ENCODE assay signal across 1 cellular context in the genomic region with DNA sequence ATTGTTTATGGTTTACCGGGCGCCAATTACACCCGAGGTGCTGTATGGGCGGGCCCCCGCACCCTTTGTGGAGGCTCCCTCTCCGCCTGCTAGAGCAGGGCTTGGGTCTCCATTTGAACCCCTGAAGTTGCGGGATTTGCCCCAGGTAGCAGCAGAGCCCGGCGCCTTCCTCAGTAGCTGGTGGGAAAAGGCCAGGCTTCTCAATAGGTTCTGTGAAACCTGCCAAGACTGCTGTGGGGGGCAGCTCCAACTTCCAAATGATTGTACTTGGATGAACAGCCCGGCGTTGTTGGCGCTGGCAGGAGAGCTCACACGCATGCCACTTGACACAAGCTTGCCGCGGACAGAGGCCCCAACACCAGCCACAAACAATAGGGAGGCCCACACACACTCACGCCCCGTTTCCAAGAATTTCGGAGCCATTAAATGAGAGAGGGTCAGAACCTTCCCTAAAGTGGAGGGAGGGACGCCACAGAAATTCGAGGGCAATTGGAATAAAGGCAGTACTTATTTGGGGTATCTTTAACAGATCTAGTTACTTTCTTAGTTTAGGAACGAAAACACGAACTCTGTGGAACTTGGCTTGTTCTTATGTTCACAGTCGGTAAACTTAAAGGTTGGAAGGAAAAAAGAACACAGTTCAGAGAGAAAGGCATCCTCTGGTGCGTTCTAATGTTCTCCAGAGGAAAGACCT.
A peak's percentile ranks its signal among the peaks of the same experiment; 100 is the strongest.
TF ChIP-seq lines count a peak whose summit lies in the region.

No MANE protein-coding gene starts in this region.

TF ChIP-seq in GM23338, 12 proteins besides CTCF, POLR2A, EP300 and RAD21 (continued from another document):
- TF ChIP-seq, protein P1, sequence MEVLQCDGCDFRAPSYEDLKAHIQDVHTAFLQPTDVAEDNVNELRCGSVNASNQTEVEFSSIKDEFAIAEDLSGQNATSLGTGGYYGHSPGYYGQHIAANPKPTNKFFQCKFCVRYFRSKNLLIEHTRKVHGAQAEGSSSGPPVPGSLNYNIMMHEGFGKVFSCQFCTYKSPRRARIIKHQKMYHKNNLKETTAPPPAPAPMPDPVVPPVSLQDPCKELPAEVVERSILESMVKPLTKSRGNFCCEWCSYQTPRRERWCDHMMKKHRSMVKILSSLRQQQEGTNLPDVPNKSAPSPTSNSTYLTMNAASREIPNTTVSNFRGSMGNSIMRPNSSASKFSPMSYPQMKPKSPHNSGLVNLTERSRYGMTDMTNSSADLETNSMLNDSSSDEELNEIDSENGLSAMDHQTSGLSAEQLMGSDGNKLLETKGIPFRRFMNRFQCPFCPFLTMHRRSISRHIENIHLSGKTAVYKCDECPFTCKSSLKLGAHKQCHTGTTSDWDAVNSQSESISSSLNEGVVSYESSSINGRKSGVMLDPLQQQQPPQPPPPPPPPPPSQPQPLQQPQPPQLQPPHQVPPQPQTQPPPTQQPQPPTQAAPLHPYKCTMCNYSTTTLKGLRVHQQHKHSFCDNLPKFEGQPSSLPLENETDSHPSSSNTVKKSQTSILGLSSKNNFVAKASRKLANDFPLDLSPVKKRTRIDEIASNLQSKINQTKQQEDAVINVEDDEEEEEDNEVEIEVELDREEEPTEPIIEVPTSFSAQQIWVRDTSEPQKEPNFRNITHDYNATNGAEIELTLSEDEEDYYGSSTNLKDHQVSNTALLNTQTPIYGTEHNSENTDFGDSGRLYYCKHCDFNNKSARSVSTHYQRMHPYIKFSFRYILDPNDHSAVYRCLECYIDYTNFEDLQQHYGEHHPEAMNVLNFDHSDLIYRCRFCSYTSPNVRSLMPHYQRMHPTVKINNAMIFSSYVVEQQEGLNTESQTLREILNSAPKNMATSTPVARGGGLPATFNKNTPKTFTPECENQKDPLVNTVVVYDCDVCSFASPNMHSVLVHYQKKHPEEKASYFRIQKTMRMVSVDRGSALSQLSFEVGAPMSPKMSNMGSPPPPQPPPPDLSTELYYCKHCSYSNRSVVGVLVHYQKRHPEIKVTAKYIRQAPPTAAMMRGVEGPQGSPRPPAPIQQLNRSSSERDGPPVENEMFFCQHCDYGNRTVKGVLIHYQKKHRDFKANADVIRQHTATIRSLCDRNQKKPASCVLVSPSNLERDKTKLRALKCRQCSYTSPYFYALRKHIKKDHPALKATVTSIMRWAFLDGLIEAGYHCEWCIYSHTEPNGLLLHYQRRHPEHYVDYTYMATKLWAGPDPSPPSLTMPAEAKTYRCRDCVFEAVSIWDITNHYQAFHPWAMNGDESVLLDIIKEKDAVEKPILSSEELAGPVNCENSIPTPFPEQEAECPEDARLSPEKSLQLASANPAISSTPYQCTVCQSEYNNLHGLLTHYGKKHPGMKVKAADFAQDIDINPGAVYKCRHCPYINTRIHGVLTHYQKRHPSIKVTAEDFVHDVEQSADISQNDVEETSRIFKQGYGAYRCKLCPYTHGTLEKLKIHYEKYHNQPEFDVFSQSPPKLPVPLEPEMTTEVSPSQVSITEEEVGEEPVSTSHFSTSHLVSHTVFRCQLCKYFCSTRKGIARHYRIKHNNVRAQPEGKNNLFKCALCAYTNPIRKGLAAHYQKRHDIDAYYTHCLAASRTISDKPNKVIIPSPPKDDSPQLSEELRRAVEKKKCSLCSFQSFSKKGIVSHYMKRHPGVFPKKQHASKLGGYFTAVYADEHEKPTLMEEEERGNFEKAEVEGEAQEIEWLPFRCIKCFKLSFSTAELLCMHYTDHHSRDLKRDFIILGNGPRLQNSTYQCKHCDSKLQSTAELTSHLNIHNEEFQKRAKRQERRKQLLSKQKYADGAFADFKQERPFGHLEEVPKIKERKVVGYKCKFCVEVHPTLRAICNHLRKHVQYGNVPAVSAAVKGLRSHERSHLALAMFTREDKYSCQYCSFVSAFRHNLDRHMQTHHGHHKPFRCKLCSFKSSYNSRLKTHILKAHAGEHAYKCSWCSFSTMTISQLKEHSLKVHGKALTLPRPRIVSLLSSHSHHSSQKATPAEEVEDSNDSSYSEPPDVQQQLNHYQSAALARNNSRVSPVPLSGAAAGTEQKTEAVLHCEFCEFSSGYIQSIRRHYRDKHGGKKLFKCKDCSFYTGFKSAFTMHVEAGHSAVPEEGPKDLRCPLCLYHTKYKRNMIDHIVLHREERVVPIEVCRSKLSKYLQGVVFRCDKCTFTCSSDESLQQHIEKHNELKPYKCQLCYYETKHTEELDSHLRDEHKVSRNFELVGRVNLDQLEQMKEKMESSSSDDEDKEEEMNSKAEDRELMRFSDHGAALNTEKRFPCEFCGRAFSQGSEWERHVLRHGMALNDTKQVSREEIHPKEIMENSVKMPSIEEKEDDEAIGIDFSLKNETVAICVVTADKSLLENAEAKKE (CRISPR knock-in tag; IDR thresholded peaks at IDR 0.05), result no peak
- TF ChIP-seq ZNF114 (CRISPR knock-in tag; IDR thresholded peaks at IDR 0.05) (no peak), STAT1 (IDR thresholded peaks at IDR 0.05; ENCODE audit: unreplicated experiment) (no peak), ZNF331 (CRISPR knock-in tag; IDR thresholded peaks at IDR 0.05; ENCODE audit: low read depth) (no peak), EZH2 (IDR thresholded peaks at IDR 0.05; ENCODE audit: low read depth, unreplicated experiment) (peak; percentile 85), POLR2AphosphoS5 (IDR thresholded peaks at IDR 0.05; ENCODE audit: low read depth) (no peak), NANOG (IDR thresholded peaks at IDR 0.05; ENCODE audit: borderline replicate concordance) (no peak)
- TF ChIP-seq, protein P2, sequence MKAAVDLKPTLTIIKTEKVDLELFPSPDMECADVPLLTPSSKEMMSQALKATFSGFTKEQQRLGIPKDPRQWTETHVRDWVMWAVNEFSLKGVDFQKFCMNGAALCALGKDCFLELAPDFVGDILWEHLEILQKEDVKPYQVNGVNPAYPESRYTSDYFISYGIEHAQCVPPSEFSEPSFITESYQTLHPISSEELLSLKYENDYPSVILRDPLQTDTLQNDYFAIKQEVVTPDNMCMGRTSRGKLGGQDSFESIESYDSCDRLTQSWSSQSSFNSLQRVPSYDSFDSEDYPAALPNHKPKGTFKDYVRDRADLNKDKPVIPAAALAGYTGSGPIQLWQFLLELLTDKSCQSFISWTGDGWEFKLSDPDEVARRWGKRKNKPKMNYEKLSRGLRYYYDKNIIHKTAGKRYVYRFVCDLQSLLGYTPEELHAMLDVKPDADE (IDR thresholded peaks at IDR 0.05), result no peak
TF ChIP-seq in GM23338: peak in this region for 2.
